Comparison of ENCODE assay signal across 8 cellular contexts in the genomic region with DNA sequence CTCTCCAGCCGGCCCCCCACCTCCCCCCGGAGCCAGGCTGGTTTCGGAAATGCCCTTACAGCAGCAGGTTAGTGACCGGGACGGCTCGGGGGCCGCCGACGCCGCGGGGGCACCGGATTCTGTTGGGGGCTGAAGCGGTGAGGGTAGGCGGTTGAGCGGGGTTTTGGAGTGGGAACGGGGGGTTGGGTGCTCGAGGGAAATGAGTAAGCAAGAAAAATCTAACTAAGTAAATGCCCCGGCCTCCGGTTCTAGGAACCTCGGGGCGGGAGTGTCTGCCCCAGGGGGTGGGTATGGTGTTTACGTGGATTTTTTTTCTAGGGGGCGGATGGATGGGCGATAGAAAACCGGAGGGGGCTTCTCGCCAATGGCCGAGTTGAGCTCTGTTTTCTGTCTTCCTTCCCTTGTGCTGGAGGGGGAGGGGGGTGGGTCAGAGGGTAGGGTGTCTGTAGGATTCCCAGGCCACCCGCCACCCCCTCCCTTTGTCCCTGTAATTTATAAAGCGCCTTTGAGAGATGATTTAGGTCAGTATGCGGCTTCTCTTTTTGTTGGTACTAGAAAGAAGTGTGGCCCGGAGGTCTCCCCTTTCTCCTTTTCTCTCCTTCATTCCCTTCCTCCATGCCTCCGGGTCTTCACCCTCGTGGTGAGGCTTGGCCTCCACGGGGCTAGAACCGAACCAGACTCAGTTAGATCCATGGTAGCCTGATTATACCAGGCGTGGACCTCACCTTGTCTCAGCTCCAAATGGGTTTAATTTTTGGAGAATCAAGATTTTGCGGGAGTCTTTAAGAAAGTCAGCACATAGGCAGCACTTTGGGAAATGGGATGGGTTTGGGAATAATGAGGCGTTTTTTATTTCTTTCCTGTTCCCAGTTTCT. TPM values are rescaled to one million over a fixed set of nuclear protein-coding genes. Genes with fewer than 3 reads are reported as not detected.
DNase-seq lines count a peak whose midpoint lies in the region; ATAC-seq and TF ChIP-seq lines count a peak whose summit lies in the region.

No MANE protein-coding gene starts in this region.

- H3K4me1 ChIP-seq in BLaER1 (peaks cover 50% of the 10 kb centered on the region), breast epithelium (no peaks in the 10 kb centered on the region), left lung (peaks cover 0 to 52% of the 10 kb centered on the region in 2 donors)

- peaks cover 49% of the 10 kb centered on the region for H4K20me1 ChIP-seq in BLaER1

- ATAC-seq in GM21825 (IDR thresholded peaks at IDR 0.05; ENCODE audit: unreplicated experiment) = peak; percentile 1
- ATAC-seq in left lung = no peak
- no peak for ATAC-seq in HG02759 (IDR thresholded peaks at IDR 0.05; ENCODE audit: unreplicated experiment)

- TF ChIP-seq POLR2A in breast epithelium (IDR thresholded peaks at IDR 0.05) = no peak

- DNase-seq in NAMALWA (ENCODE audit: low spot score) (peak; percentile 80), WERI-Rb-1 (peak; percentile 73), breast epithelium (ENCODE audit: low spot score in 2 of 2) (no peak), left lung (peak in 1 of 2 donors; percentile 64)
- DNase-seq in stimulated activated CD4-positive, alpha-beta T cell treated with anti-CD3 and anti-CD28 coated beads, Interleukin-4, amount 100 ng/mL, for 48 hours (ENCODE audit: low read depth in 2 of 2) = peak; percentile 62 to 70

- H3K4me3 ChIP-seq in BLaER1 (peak overlapping the region; percentile 89), WERI-Rb-1 (ENCODE audit: low read depth, low read length) (peak overlapping the region; percentile 98), breast epithelium (peak overlapping the region; percentile 70 to 97 (median 82)), left lung (peak overlapping the region; percentile 76 to 87)

- H3K27ac ChIP-seq in BLaER1 (peak overlapping the region; percentile 99), WERI-Rb-1 (peak overlapping the region; percentile 95), breast epithelium (peak overlapping the region; percentile 91 to 92), left lung (peak overlapping the region; percentile 91 to 96)

- H3K9me3 ChIP-seq in BLaER1 (no peaks in the 10 kb centered on the region), WERI-Rb-1 (ENCODE audit: severe bottlenecking) (no peaks in the 10 kb centered on the region), breast epithelium (no peaks in the 10 kb centered on the region), left lung (no peaks in the 10 kb centered on the region)

- intact Hi-C loops in breast epithelium (cut with DNase I; ENCODE audit: low total_unique reads) = no loop called here
- intact Hi-C loops in left lung (cut with DNase I) = no loop called here

- no peaks in the 10 kb centered on the region for H3K27me3 ChIP-seq in BLaER1
- no peaks in the 10 kb centered on the region for H3K27me3 ChIP-seq in WERI-Rb-1 (ENCODE audit: insufficient read depth, low read depth, severe bottlenecking)
- no peaks in the 10 kb centered on the region for H3K27me3 ChIP-seq in breast epithelium
- H3K27me3 ChIP-seq in left lung = no peaks in the 10 kb centered on the region

- H3K9ac ChIP-seq in BLaER1 = peak overlapping the region; percentile 88

- TF ChIP-seq CTCF in WERI-Rb-1 (IDR thresholded peaks at IDR 0.05; ENCODE audit: low read depth, low read length) (0 out of 2 replicates have a peak, but pooled peaks have one; percentile 0), breast epithelium (IDR thresholded peaks at IDR 0.05) (no peak), left lung (IDR thresholded peaks at IDR 0.05) (no peak)

- peak overlapping the region; percentile 92 for H3K4me2 ChIP-seq in BLaER1

- H3K36me3 ChIP-seq in BLaER1 (peaks cover 27% of the 10 kb centered on the region), WERI-Rb-1 (peaks cover 41% of the 10 kb centered on the region), breast epithelium (no peaks in the 10 kb centered on the region), left lung (no peaks in the 10 kb centered on the region)

RNA-seq across cellular contexts. Expression of a gene that starts 2.3 kb away (rescaled TPM):
- total RNA-seq in breast epithelium (1 to 10 TPM; 4.9 to 8.5 (median 7.5) TPM), left lung (10 to 100 TPM; 11.4 to 18.6 TPM)

Comparison
In these comparisons a context has a peak if more than half of its experiments do, and no peak if none do; other contexts are left out.
1. DNase-seq: peak in NAMALWA (single experiment), WERI-Rb-1 (single experiment) and stimulated activated CD4-positive, alpha-beta T cell treated with anti-CD3 and anti-CD28 coated beads, Interleukin-4, amount 100 ng/mL, for 48 hours (2 of 2); none in breast epithelium (0 of 2).
2. Peak in every context shown above with its lines, with median percentiles within 50 percentile points of each other: H3K27ac ChIP-seq and H3K4me3 ChIP-seq.